Comparison of ENCODE assay signal across 8 cellular contexts in genomic region chr3:134795776-134796312, GRCh38. TPM values are rescaled to one million over a fixed set of nuclear protein-coding genes. Genes with fewer than 3 reads are reported as not detected.
DNase-seq lines count a peak whose midpoint lies in the region; ATAC-seq and TF ChIP-seq lines count a peak whose summit lies in the region.

No MANE protein-coding gene starts in this region.

- H3K36me3 Mint-ChIP-seq in activated T-cell treated with anti-CD3 and anti-CD28 coated beads, Interleukin-2, amount 50 U/mL, for 24 hours (ENCODE audit: low read depth): no peaks in the 10 kb centered on the region
- no peaks in the 10 kb centered on the region for H3K36me3 Mint-ChIP-seq in brain
- no peaks in the 10 kb centered on the region for H3K36me3 Mint-ChIP-seq in type B pancreatic cell
- no peaks in the 10 kb centered on the region for H3K36me3 Mint-ChIP-seq in natural killer cell treated with Interleukin-12 subunit alpha and Interleukin-12 subunit beta and Interleukin-15 and Interleukin-18, amount 100 ng/mL, for 72 hours

- H3K4me1 Mint-ChIP-seq in activated T-cell treated with anti-CD3 and anti-CD28 coated beads, Interleukin-2, amount 50 U/mL, for 24 hours (ENCODE audit: low read depth): peaks cover 13% of the 10 kb centered on the region
- H3K4me1 Mint-ChIP-seq in brain (peaks cover 39% of the 10 kb centered on the region), type B pancreatic cell (ENCODE audit: unreplicated experiment) (peaks cover 3% of the 10 kb centered on the region)
- peaks cover 5 to 8% of the 10 kb centered on the region in 2 donors for H3K4me1 Mint-ChIP-seq in natural killer cell treated with Interleukin-12 subunit alpha and Interleukin-12 subunit beta and Interleukin-15 and Interleukin-18, amount 100 ng/mL, for 72 hours (ENCODE audit: low read depth in 2 of 2)

- peak overlapping the region; percentile 79 for H3K4me3 Mint-ChIP-seq in activated T-cell treated with anti-CD3 and anti-CD28 coated beads, Interleukin-2, amount 50 U/mL, for 24 hours
- H3K4me3 Mint-ChIP-seq in brain: peak overlapping the region; percentile 97 to 100 (median 99)
- peak overlapping the region; percentile 99 for H3K4me3 Mint-ChIP-seq in type B pancreatic cell
- no peak overlapping the region for H3K4me3 Mint-ChIP-seq in natural killer cell treated with Interleukin-12 subunit alpha and Interleukin-12 subunit beta and Interleukin-15 and Interleukin-18, amount 100 ng/mL, for 72 hours

- H3K9me3 Mint-ChIP-seq in activated T-cell treated with anti-CD3 and anti-CD28 coated beads, Interleukin-2, amount 50 U/mL, for 24 hours: no peaks in the 10 kb centered on the region
- no peaks in the 10 kb centered on the region for H3K9me3 Mint-ChIP-seq in brain
- H3K9me3 Mint-ChIP-seq in type B pancreatic cell: no peaks in the 10 kb centered on the region
- H3K9me3 Mint-ChIP-seq in natural killer cell treated with Interleukin-12 subunit alpha and Interleukin-12 subunit beta and Interleukin-15 and Interleukin-18, amount 100 ng/mL, for 72 hours: no peaks in the 10 kb centered on the region

- peak; percentile 44 for DNase-seq in activated T-cell treated with anti-CD3 and anti-CD28 coated beads, Interleukin-2, amount 50 U/mL, for 24 hours
- DNase-seq in activated T-cell treated with anti-CD3 and anti-CD28 coated beads, Interleukin-2, amount 50 U/mL, for 1 hour: no peak
- peak; percentile 22 for DNase-seq in kidney glomerular epithelial cell (lab: John Stamatoyannopoulos, UW)
- no peak for DNase-seq in type B pancreatic cell (ENCODE audit: extremely low spot score, unreplicated experiment)
- no peak for DNase-seq in UCSD-AML1 (lab: John Stamatoyannopoulos, UW; ENCODE audit: unreplicated experiment)
- DNase-seq in natural killer cell treated with Interleukin-12 subunit alpha and Interleukin-12 subunit beta and Interleukin-15 and Interleukin-18, amount 100 ng/mL, for 72 hours (ENCODE audit: low spot score): no peak

- H3K27ac Mint-ChIP-seq in activated T-cell treated with anti-CD3 and anti-CD28 coated beads, Interleukin-2, amount 50 U/mL, for 24 hours: no peak overlapping the region
- peak overlapping the region in 3 of 5 experiments; percentile 38 to 99 (median 62) for H3K27ac Mint-ChIP-seq in brain
- H3K27ac Mint-ChIP-seq in type B pancreatic cell: no peak overlapping the region
- H3K27ac Mint-ChIP-seq in natural killer cell treated with Interleukin-12 subunit alpha and Interleukin-12 subunit beta and Interleukin-15 and Interleukin-18, amount 100 ng/mL, for 72 hours: no peak overlapping the region

- peak; percentile 2 for ATAC-seq in HG03460 (IDR thresholded peaks at IDR 0.05; ENCODE audit: unreplicated experiment)
- ATAC-seq in natural killer cell treated with Interleukin-12 subunit alpha and Interleukin-12 subunit beta and Interleukin-15 and Interleukin-18, amount 100 ng/mL, for 72 hours: no peak

- H3K27me3 Mint-ChIP-seq in activated T-cell treated with anti-CD3 and anti-CD28 coated beads, Interleukin-2, amount 50 U/mL, for 24 hours: peaks cover 73% of the 10 kb centered on the region
- peaks cover 20% of the 10 kb centered on the region for H3K27me3 Mint-ChIP-seq in brain
- H3K27me3 Mint-ChIP-seq in type B pancreatic cell: peaks cover 88% of the 10 kb centered on the region
- peaks cover 35 to 48% of the 10 kb centered on the region in 2 donors for H3K27me3 Mint-ChIP-seq in natural killer cell treated with Interleukin-12 subunit alpha and Interleukin-12 subunit beta and Interleukin-15 and Interleukin-18, amount 100 ng/mL, for 72 hours

- TF ChIP-seq CTCF in brain (conservative IDR thresholded peaks at IDR 0.05) (no peak), type B pancreatic cell (conservative IDR thresholded peaks at IDR 0.05) (peak; percentile 4)

RNA-seq across cellular contexts. Expression of gene EPHB1, which starts 0.8 kb away (rescaled TPM):
- 3.4 TPM for polyA plus RNA-seq in brain (ENCODE audit: insufficient read depth, low read depth, low replicate concordance)
- total RNA-seq in type B pancreatic cell (ENCODE audit: low replicate concordance): 1.8 and 9.1 TPM in 2 replicates
- total RNA-seq in natural killer cell treated with Interleukin-12 subunit alpha and Interleukin-12 subunit beta and Interleukin-15 and Interleukin-18, amount 100 ng/mL, for 72 hours: under 1 TPM; 0.59 to 0.62 TPM

Comparison
In these comparisons a context has a peak if more than half of its experiments do, and no peak if none do; other contexts are left out.
1. DNase-seq: peak in activated T-cell treated with anti-CD3 and anti-CD28 coated beads, Interleukin-2, amount 50 U/mL, for 24 hours (single experiment) and kidney glomerular epithelial cell (single experiment); none in activated T-cell treated with anti-CD3 and anti-CD28 coated beads, Interleukin-2, amount 50 U/mL, for 1 hour (single experiment), type B pancreatic cell (single experiment), UCSD-AML1 (single experiment) and natural killer cell treated with Interleukin-12 subunit alpha and Interleukin-12 subunit beta and Interleukin-15 and Interleukin-18, amount 100 ng/mL, for 72 hours (single experiment).
2. H3K27ac Mint-ChIP-seq: peak in brain (3 of 5); none in activated T-cell treated with anti-CD3 and anti-CD28 coated beads, Interleukin-2, amount 50 U/mL, for 24 hours (single experiment), type B pancreatic cell (single experiment) and natural killer cell treated with Interleukin-12 subunit alpha and Interleukin-12 subunit beta and Interleukin-15 and Interleukin-18, amount 100 ng/mL, for 72 hours (0 of 2).